ENCODE assay signal across 9 cellular contexts in the genomic region with DNA sequence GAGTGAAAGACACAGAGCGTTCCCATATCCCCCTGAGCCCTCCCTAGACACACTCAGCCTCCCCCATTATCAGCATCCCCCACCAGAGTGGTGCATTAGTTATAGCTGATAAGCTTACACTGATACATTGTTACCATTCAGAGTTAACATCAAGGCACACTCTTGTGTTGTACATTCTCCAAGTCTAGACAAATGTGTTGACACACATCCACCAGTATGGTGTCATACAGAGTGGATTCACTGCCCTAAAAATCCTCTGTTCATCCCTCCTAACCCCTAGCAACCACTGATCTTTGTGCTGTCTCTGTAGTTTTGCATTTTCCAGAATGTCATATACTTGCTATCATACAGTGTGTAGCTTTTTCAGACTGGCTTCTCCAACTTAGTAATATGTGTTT.
A peak's percentile ranks its signal among the peaks of the same experiment; 100 is the strongest.
DNase-seq lines count a peak whose midpoint lies in the region; ATAC-seq and TF ChIP-seq lines count a peak whose summit lies in the region.
"Had no signal": no experiment of that assay in that cellular context is flagged by ENCODE, and none has a peak within 500 bp of the region (broad histone marks: within the 10 kb centered on the region; RNA-seq: fewer than 3 reads in every experiment).

No MANE protein-coding gene starts in this region.

- DNase-seq in Panc1 (ENCODE audit: low read depth, low spot score) (no peak), esophagus muscularis mucosa (ENCODE audit: extremely low spot score) (no peak), sciatic nerve (ENCODE audit: low spot score) (no peak), NCI-H1092 (lab: John Stamatoyannopoulos, UW) (no peak), SKM-1 treated with dmso at 0.1 percent for 144 hours (lab: John Stamatoyannopoulos, UW; ENCODE audit: unreplicated experiment) (no peak), NCI-H526 (lab: John Stamatoyannopoulos, UW) (no peak)

- BruUV-seq in Panc1 (replicated peaks; lab: Mats Ljungman, UMichigan): no TSS peak

- H3K27ac ChIP-seq in Panc1 (ENCODE audit: low read length): no peak overlapping the region
- peak overlapping the region; percentile 73 to 86 (median 75) for H3K27ac ChIP-seq in esophagus muscularis mucosa (replicated peaks in 1 of 4)
- H3K27ac ChIP-seq: KMS-11 had no signal

- CTCF ChIA-PET in Panc1 (lab: Charles Lee): no interaction called here

- POLR2A ChIA-PET in Panc1 (lab: Charles Lee): no interaction called here

- H3K36me3 ChIP-seq in Panc1 (ENCODE audit: control insufficient read depth, insufficient read depth, low read length) (peaks cover 5% of the 10 kb centered on the region; the same call in 1 of the 2 replicates), esophagus muscularis mucosa (peaks cover 0 to 24% (median 10%) of the 10 kb centered on the region in 4 donors)

- TF ChIP-seq CTCF in Panc1 (IDR thresholded peaks at IDR 0.05): no peak
- TF ChIP-seq CTCF in esophagus muscularis mucosa (IDR thresholded peaks at IDR 0.05): no peak

- WGBS in esophagus muscularis mucosa: 89% methylated on average over 1 of the region's 1 CpG

- H3K9me3 ChIP-seq in Panc1 (ENCODE audit: control insufficient read depth, insufficient read depth, low read depth, low read length): no peaks in the 10 kb centered on the region
- no peaks in the 10 kb centered on the region for H3K9me3 ChIP-seq in esophagus muscularis mucosa

- H3K4me3 ChIP-seq in Panc1 (ENCODE audit: low read depth in 2 of 2, low read length in 2 of 2) (no peak overlapping the region), esophagus muscularis mucosa (peak overlapping the region; percentile 29 to 39 (median 34))

- intact Hi-C loops in Panc1 (cut with micrococcal nuclease; ENCODE audit: unreplicated experiment): no loop called here
- intact Hi-C loops in esophagus muscularis mucosa (cut with DNase I): no loop called here
- intact Hi-C loops in sciatic nerve (cut with DNase I): no loop called here

- no peak for TF ChIP-seq POLR2A in esophagus muscularis mucosa (IDR thresholded peaks at IDR 0.05; ENCODE audit: low read depth)

- H3K27me3 ChIP-seq in Panc1 (ENCODE audit: control insufficient read depth, insufficient read depth, low read length) (no peaks in the 10 kb centered on the region), esophagus muscularis mucosa (no peaks in the 10 kb centered on the region)

- in situ Hi-C loops in Panc1 (cut with HindIII; ENCODE audit: low pct_unique_long_range_greater_than_20kb, low sequenced_read_pairs): no loop called here

- no peak for TF ChIP-seq EP300 in esophagus muscularis mucosa (IDR thresholded peaks at IDR 0.05)

- ATAC-seq in GM18868 (IDR thresholded peaks at IDR 0.05; ENCODE audit: unreplicated experiment) (peak; percentile 10), Panc1 (peak; percentile 33), sciatic nerve (peak; percentile 24), GM21526 (IDR thresholded peaks at IDR 0.05; ENCODE audit: low FRiP score, unreplicated experiment) (no peak)

- H3K4me1 ChIP-seq in Panc1 (ENCODE audit: control insufficient read depth, insufficient read depth, low read length) (no peaks in the 10 kb centered on the region), esophagus muscularis mucosa (peaks cover 13 to 19% (median 15%) of the 10 kb centered on the region in 4 donors)

Comparison
In these comparisons a context has a peak if more than half of its experiments do, and no peak if none do; other contexts are left out.
1. H3K4me3 ChIP-seq: peak in esophagus muscularis mucosa (4 of 4); none in Panc1 (0 of 2).